In genomic region chr12:55830601-55831406, GRCh38 we compare ENCODE assay signal across 8 cellular contexts. TPM values are rescaled to one million over a fixed set of nuclear protein-coding genes. Genes with fewer than 3 reads are reported as not detected.
A peak's percentile ranks its signal among the peaks of the same experiment; 100 is the strongest.
DNase-seq lines count a peak whose midpoint lies in the region; ATAC-seq and TF ChIP-seq lines count a peak whose summit lies in the region.

No MANE protein-coding gene starts in this region.

- H3K4me3 ChIP-seq in LNCaP clone FGC (ENCODE audit: low read depth, low read length) (peak overlapping the region; percentile 86), WERI-Rb-1 (ENCODE audit: low read depth, low read length) (peak overlapping the region; percentile 90), smooth muscle cell (peak overlapping the region; percentile 85)

- H3K4me1 ChIP-seq in smooth muscle cell (ENCODE audit: low read depth) = peaks cover 19% of the 10 kb centered on the region

- no peaks in the 10 kb centered on the region for H3K9me3 ChIP-seq in WERI-Rb-1 (ENCODE audit: severe bottlenecking)
- no peaks in the 10 kb centered on the region for H3K9me3 ChIP-seq in smooth muscle cell (replicated peaks; ENCODE audit: low read depth)

- no peaks in the 10 kb centered on the region for H3K27me3 ChIP-seq in WERI-Rb-1 (ENCODE audit: insufficient read depth, low read depth, severe bottlenecking)
- no peaks in the 10 kb centered on the region for H3K27me3 ChIP-seq in smooth muscle cell (ENCODE audit: low read depth)

- peak overlapping the region; percentile 70 for H2AFZ ChIP-seq in smooth muscle cell (ENCODE audit: low read depth)

- no peaks in the 10 kb centered on the region for H4K20me1 ChIP-seq in smooth muscle cell (ENCODE audit: low read depth)

- no peak for ATAC-seq in HG03045 (IDR thresholded peaks at IDR 0.05; ENCODE audit: unreplicated experiment)

- peaks cover 21% of the 10 kb centered on the region for H3K79me2 ChIP-seq in smooth muscle cell (ENCODE audit: low read depth)

- H3K9ac ChIP-seq in smooth muscle cell (ENCODE audit: low read depth) = peak overlapping the region; percentile 95

- 3% methylated on average over 23 of the region's 23 CpGs for WGBS in smooth muscle cell (ENCODE audit: low lambda C conversion rate)

- TF ChIP-seq CTCF in LNCaP clone FGC (IDR thresholded peaks at IDR 0.05; ENCODE audit: control insufficient read depth, extremely low read depth, insufficient read depth) (no peak), WERI-Rb-1 (IDR thresholded peaks at IDR 0.05; ENCODE audit: low read depth, low read length) (no peak), smooth muscle cell (IDR thresholded peaks at IDR 0.05; ENCODE audit: borderline replicate concordance, insufficient read depth, poor library complexity, severe bottlenecking) (no peak)

- peak overlapping the region; percentile 83 for H3K27ac ChIP-seq in WERI-Rb-1
- peak overlapping the region; percentile 95 for H3K27ac ChIP-seq in smooth muscle cell (ENCODE audit: low read depth)

- peak; percentile 60 for DNase-seq in DMS79 treated with DMSO at 0.1 percent for 48 hours (lab: John Stamatoyannopoulos, UW)
- no peak for DNase-seq in LNCaP clone FGC (ENCODE audit: low read depth)
- DNase-seq in WERI-Rb-1 = peak; percentile 70
- DNase-seq in cerebellar cortex (ENCODE audit: low spot score) = peak; percentile 84
- DNase-seq in islet precursor cell = peak; percentile 81
- peak; percentile 39 for DNase-seq in smooth muscle cell (lab: John Stamatoyannopoulos, UW; ENCODE audit: unreplicated experiment)
- no peak for DNase-seq in DMS153 treated with DMSO at 0.1 percent for 48 hours (lab: John Stamatoyannopoulos, UW; ENCODE audit: unreplicated experiment)

- H3F3A ChIP-seq in smooth muscle cell (ENCODE audit: low read depth) = no peaks in the 10 kb centered on the region

- peak overlapping the region; percentile 98 for H3K4me2 ChIP-seq in smooth muscle cell

- H3K36me3 ChIP-seq in WERI-Rb-1 (peaks cover 12% of the 10 kb centered on the region), smooth muscle cell (ENCODE audit: low read depth) (no peaks in the 10 kb centered on the region)

RNA-seq across cellular contexts. Expression of gene DNAJC14, which starts 1.4 kb away (rescaled TPM):
- 25.2 and 32.6 TPM in 2 replicates for total RNA-seq in smooth muscle cell
- 22.1 and 22.4 TPM in 2 replicates for polyA plus RNA-seq in smooth muscle cell

RNA-seq across cellular contexts. Expression of gene MMP19, which starts 11.9 kb away (rescaled TPM):
- 14.9 and 17.6 TPM in 2 replicates for total RNA-seq in smooth muscle cell
- 15.6 and 18.2 TPM in 2 replicates for polyA plus RNA-seq in smooth muscle cell

RNA-seq across cellular contexts. Expression of gene ORMDL2, which starts 13.0 kb away (rescaled TPM):
- total RNA-seq in smooth muscle cell = 18.9 and 32.5 TPM in 2 replicates
- polyA plus RNA-seq in smooth muscle cell = 79.5 and 134 TPM in 2 replicates

RNA-seq across cellular contexts. Expression of gene SARNP, which starts 13.3 kb away (rescaled TPM):
- 124 and 169 TPM in 2 replicates for total RNA-seq in smooth muscle cell
- 128 and 139 TPM in 2 replicates for polyA plus RNA-seq in smooth muscle cell

Comparison
In these comparisons a context has a peak if more than half of its experiments do, and no peak if none do; other contexts are left out.
1. DNase-seq: peak in DMS79 treated with DMSO at 0.1 percent for 48 hours (single experiment), WERI-Rb-1 (single experiment), cerebellar cortex (single experiment), islet precursor cell (single experiment) and smooth muscle cell (single experiment); none in LNCaP clone FGC (single experiment) and DMS153 treated with DMSO at 0.1 percent for 48 hours (single experiment).
2. Peak in every context shown above with its lines, with median percentiles within 50 percentile points of each other: H3K4me3 ChIP-seq.